In the genomic region with DNA sequence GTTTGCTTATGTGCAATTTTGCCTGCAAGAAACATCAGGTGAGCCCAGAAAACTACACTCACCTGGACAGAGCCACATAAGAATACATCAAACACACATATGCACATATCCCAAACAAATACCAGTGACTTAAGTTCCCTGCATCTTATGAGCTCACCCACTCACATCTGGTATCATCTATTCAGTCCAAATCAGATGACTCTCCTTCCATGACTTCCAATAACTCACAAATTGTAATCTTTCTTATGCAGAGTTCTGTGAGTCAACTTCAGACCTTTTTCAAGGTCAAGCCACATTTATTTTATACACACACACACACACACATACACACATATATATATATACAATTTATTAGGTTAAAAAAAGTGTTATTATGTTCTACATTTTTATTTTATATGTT, we compare ENCODE assay signal across 18 cellular contexts.
"Had no signal": no experiment of that assay in that cellular context is flagged by ENCODE, and none has a peak within 500 bp of the region (broad histone marks: within the 10 kb centered on the region; RNA-seq: fewer than 3 reads in every experiment).

No MANE protein-coding gene starts in this region.

- H3K9me3 ChIP-seq: neutrophil, psoas muscle, right lobe of liver had no signal

- DNase-seq: effector memory CD4-positive, alpha-beta T cell; foreskin fibroblast; left colon; mesendoderm; naive thymus-derived CD4-positive, alpha-beta T cell; nephron progenitor cell; psoas muscle; retina; right lobe of liver; spleen; stimulated activated CD4-positive, alpha-beta T cell treated with anti-CD3 and anti-CD28 coated beads, Interleukin-2, amount 100 ng/mL, for 24 hours; stimulated activated CD4-positive, alpha-beta T cell treated with anti-CD3 and anti-CD28 coated beads, Interleukin-4, amount 100 ng/mL, for 4 hours; stimulated activated naive B cell treated with anti-CD40 and anti-IgM and Interleukin-4, amounts not matched to agents 10 μg/mL and 1 μg/mL and 100 μg/mL, for 72 hours; stimulated activated naive CD8-positive, alpha-beta T cell treated with anti-CD3 and anti-CD28 coated beads, Interleukin-15, amount 100 ng/mL, for 72 hours; substantia nigra; trophoblast cell had no signal

- H3K27ac ChIP-seq: neutrophil, psoas muscle, right lobe of liver, spleen had no signal

- H3K27me3 ChIP-seq: neutrophil, right lobe of liver, spleen had no signal

- H3K36me3 ChIP-seq: neutrophil, right lobe of liver, spleen had no signal

- H3K4me1 ChIP-seq: psoas muscle, right lobe of liver, spleen had no signal

- H3K4me3 ChIP-seq: psoas muscle, right lobe of liver, spleen had no signal

- ATAC-seq: esophagus mucosa; left colon; naive thymus-derived CD4-positive, alpha-beta T cell; psoas muscle; right lobe of liver; stimulated activated naive B cell treated with anti-CD40 and anti-IgM and Interleukin-4, amounts not matched to agents 10 μg/mL and 1 μg/mL and 100 μg/mL, for 72 hours; stimulated activated naive CD8-positive, alpha-beta T cell treated with anti-CD3 and anti-CD28 coated beads, Interleukin-15, amount 100 ng/mL, for 72 hours had no signal
